Comparison of ENCODE assay signal across 16 cellular contexts in genomic region chr15:25239471-25240345, GRCh38.
DNase-seq lines count a peak whose midpoint lies in the region; ATAC-seq and TF ChIP-seq lines count a peak whose summit lies in the region.
"Had no signal": no experiment of that assay in that cellular context is flagged by ENCODE, and none has a peak within 500 bp of the region (broad histone marks: within the 10 kb centered on the region; RNA-seq: fewer than 3 reads in every experiment).

No MANE protein-coding gene starts in this region.

- no peaks in the 10 kb centered on the region for H3K27me3 ChIP-seq in right atrium auricular region
- no peaks in the 10 kb centered on the region for H3K27me3 ChIP-seq in left lung
- no peaks in the 10 kb centered on the region for H3K27me3 ChIP-seq in aorta (ENCODE audit: control insufficient read depth in 1 of 2, insufficient read depth in 2 of 2, low read length in 1 of 2)

- intact Hi-C loops in left cardiac atrium (cut with DNase I), result no loop called here
- intact Hi-C loops in left lung (cut with DNase I), result loop anchor here in 1 of 2 donors (10.0 kb wide), 1 partner anchor 55 kb away; no protein-coding TSS in a partner anchor
- intact Hi-C loops in posterior cingulate gyrus (cut with DNase I), result no loop called here
- intact Hi-C loops in aorta (cut with DNase I), result no loop called here

- 83 to 84% methylated on average over 9 of the region's 9 CpGs for WGBS in aorta, 2 donors

- H3K4me1 ChIP-seq in right atrium auricular region, result no peaks in the 10 kb centered on the region
- H3K4me1 ChIP-seq in left lung, result no peaks in the 10 kb centered on the region
- H3K4me1 ChIP-seq in aorta (ENCODE audit: control insufficient read depth in 1 of 2, insufficient read depth in 2 of 2, low read length in 2 of 2), result no peaks in the 10 kb centered on the region
- H3K4me1 ChIP-seq: Caco-2 had no signal

- no peaks in the 10 kb centered on the region for H3K36me3 ChIP-seq in right atrium auricular region
- no peaks in the 10 kb centered on the region for H3K36me3 ChIP-seq in left lung
- no peaks in the 10 kb centered on the region for H3K36me3 ChIP-seq in aorta (ENCODE audit: control insufficient read depth in 1 of 2, insufficient read depth in 2 of 2, low read length in 1 of 2)

- ATAC-seq in left cardiac atrium (no peak), left lung (no peak), aorta (ENCODE audit: low FRiP score) (no peak)

- TF ChIP-seq CTCF in right atrium auricular region (IDR thresholded peaks at IDR 0.05) (no peak), left lung (IDR thresholded peaks at IDR 0.05) (no peak)

- no peak overlapping the region for H3K27ac ChIP-seq in right atrium auricular region
- H3K27ac ChIP-seq in left lung, result no peak overlapping the region
- no peak overlapping the region for H3K27ac ChIP-seq in aorta (ENCODE audit: low read depth in 1 of 2, low read length in 2 of 2)
- H3K27ac ChIP-seq: KMS-11, RWPE1 had no signal

- H3K9me3 ChIP-seq in right atrium auricular region (no peaks in the 10 kb centered on the region), left lung (peaks cover 0 to 97% of the 10 kb centered on the region in 2 donors), aorta (ENCODE audit: control insufficient read depth, low read length) (no peaks in the 10 kb centered on the region)

- no peak overlapping the region for H3K4me3 ChIP-seq in right atrium auricular region
- H3K4me3 ChIP-seq in left lung, result no peak overlapping the region
- no peak overlapping the region for H3K4me3 ChIP-seq in aorta (ENCODE audit: low read length in 2 of 2)

- DNase-seq in left cardiac atrium (peak; percentile 2), right atrium auricular region (ENCODE audit: low spot score) (no peak), left lung (peak; percentile 10 to 39), posterior cingulate gyrus (peak in 6 of 10 donors; percentile 2 to 78 (median 34)), aorta (peak; percentile 4 to 57), HK-2 (ENCODE audit: unreplicated experiment) (no peak), HuH-7.5 (ENCODE audit: low spot score) (no peak)
- DNase-seq: CD4-positive, CD25-positive, alpha-beta regulatory T cell; DMS153; NCI-H1436 treated with DMSO at 0.1 percent for 48 hours; NCI-H2029 treated with DMSO at 0.1 percent for 48 hours; NCI-H2171 treated with DMSO at 0.1 percent for 48 hours; NCI-H774 had no signal

Comparison
In these comparisons a context has a peak if more than half of its experiments do, and no peak if none do; other contexts are left out.
1. DNase-seq: peak in left cardiac atrium (single experiment), left lung (2 of 2), posterior cingulate gyrus (6 of 10) and aorta (2 of 2); none in right atrium auricular region (single experiment), HK-2 (single experiment) and HuH-7.5 (single experiment).